ENCODE assay signal across 1 cellular context in the genomic region with DNA sequence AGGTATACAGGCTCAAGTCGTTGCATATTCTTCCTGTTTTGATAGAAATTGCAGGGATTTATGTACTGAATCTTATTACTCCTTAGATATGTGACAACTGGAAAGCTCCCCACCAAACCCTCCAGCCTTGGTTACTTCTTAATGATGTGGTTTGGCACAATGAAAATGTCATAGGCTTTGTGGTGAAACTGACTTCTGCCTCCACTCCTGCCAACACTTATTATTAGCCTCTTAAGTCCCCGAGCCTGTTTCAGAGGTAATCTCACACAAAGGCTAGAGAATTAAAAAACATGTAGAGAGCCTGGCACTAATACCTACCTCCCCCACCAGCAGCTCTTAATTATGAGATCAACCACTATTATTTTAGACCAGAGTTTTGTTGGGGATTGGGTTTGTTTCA.
TF ChIP-seq lines count a peak whose summit lies in the region.

No MANE protein-coding gene starts in this region.

TF ChIP-seq in IMR-90, 13 proteins besides CTCF, POLR2A, EP300 and RAD21:
- TF ChIP-seq, protein P1, sequence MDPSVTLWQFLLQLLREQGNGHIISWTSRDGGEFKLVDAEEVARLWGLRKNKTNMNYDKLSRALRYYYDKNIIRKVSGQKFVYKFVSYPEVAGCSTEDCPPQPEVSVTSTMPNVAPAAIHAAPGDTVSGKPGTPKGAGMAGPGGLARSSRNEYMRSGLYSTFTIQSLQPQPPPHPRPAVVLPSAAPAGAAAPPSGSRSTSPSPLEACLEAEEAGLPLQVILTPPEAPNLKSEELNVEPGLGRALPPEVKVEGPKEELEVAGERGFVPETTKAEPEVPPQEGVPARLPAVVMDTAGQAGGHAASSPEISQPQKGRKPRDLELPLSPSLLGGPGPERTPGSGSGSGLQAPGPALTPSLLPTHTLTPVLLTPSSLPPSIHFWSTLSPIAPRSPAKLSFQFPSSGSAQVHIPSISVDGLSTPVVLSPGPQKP (IDR thresholded peaks at IDR 0.05; ENCODE audit: borderline replicate concordance, low read depth, low read length): no peak
- TF ChIP-seq RFX5 (IDR thresholded peaks at IDR 0.05; ENCODE audit: low read depth, low read length) (no peak), MXI1 (IDR thresholded peaks at IDR 0.05; ENCODE audit: borderline replicate concordance, low read depth, low read length) (no peak), SMC3 (IDR thresholded peaks at IDR 0.05; ENCODE audit: low read depth, low read length) (no peak), CEBPB (IDR thresholded peaks at IDR 0.05; ENCODE audit: low read depth, low read length) (no peak), NFE2L2 (IDR thresholded peaks at IDR 0.05; ENCODE audit: low read depth, low read length) (no peak), MAZ (IDR thresholded peaks at IDR 0.05; ENCODE audit: borderline replicate concordance, low read depth, low read length) (no peak), FOS (IDR thresholded peaks at IDR 0.05; ENCODE audit: low read depth, low read length) (no peak), CHD1 (IDR thresholded peaks at IDR 0.05; ENCODE audit: low read depth, low read length) (no peak), MAFK (IDR thresholded peaks at IDR 0.05; ENCODE audit: low read depth, low read length) (no peak), BHLHE40 (IDR thresholded peaks at IDR 0.05; ENCODE audit: low read depth, low read length) (no peak), RCOR1 (IDR thresholded peaks at IDR 0.05; ENCODE audit: insufficient replicate concordance, low read length) (no peak)
- TF ChIP-seq, protein P2, sequence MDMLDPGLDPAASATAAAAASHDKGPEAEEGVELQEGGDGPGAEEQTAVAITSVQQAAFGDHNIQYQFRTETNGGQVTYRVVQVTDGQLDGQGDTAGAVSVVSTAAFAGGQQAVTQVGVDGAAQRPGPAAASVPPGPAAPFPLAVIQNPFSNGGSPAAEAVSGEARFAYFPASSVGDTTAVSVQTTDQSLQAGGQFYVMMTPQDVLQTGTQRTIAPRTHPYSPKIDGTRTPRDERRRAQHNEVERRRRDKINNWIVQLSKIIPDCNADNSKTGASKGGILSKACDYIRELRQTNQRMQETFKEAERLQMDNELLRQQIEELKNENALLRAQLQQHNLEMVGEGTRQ (IDR thresholded peaks at IDR 0.05; ENCODE audit: low read depth, low read length): no peak
TF ChIP-seq in IMR-90: peak in this region for 0.
